Comparison of ENCODE assay signal across 7 cellular contexts in the genomic region with DNA sequence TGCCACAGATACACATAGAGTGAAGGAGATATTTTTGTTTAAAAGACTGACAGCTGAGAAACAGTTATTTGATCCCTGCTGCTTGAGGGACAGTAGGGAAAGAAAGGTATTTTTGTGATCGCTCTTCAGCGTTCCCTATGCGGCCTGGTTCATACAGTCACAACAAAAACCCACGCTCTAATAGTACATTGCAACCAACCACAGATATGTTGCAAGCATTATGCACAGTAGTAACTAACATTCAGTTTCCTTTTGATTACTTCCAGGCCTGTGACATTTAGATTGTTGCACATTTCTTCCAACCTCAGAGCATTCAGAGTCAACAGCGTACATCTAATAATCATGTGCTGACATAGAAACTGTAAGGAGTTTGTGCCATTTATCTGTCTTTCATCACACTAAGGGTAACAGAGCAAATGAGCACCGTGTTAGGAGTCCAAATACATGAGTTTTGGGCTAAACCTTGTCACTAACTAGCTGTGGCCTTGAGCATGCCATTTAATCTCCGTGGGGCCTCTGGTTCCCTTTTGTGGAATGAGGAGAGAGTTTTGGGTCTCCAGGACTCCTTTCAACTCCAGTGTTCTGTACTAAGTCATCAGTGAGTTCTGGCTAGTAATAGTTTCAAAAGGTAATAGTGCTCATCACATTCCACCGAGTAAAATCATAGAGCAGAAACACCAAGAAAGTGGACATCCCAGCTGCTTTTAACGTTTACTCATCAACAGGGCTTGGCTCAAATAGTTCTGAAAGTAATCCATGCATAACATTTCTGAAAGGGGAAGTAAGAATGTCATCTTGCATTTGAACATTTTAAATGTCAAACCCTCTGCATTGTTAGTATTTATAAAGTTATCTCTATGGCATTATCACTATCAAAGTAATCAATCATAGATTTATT.
A peak's percentile ranks its signal among the peaks of the same experiment; 100 is the strongest.
DNase-seq lines count a peak whose midpoint lies in the region; ATAC-seq and TF ChIP-seq lines count a peak whose summit lies in the region.

No MANE protein-coding gene starts in this region.

- H3K27me3 ChIP-seq in SK-N-SH (ENCODE audit: insufficient read depth), result no peaks in the 10 kb centered on the region
- no peaks in the 10 kb centered on the region for H3K27me3 ChIP-seq in neutrophil

- H3F3A ChIP-seq in SK-N-SH (replicated peaks; ENCODE audit: insufficient read depth), result peaks cover 25% of the 10 kb centered on the region

- DNase-seq in SK-N-SH, result no peak
- no peak for DNase-seq in DMS 273 (lab: John Stamatoyannopoulos, UW; ENCODE audit: unreplicated experiment)
- DNase-seq in T-helper 17 cell, result no peak
- no peak for DNase-seq in DMS114 treated with DMSO at 0.1 percent for 48 hours (lab: John Stamatoyannopoulos, UW; ENCODE audit: unreplicated experiment)

- H3K9ac ChIP-seq in SK-N-SH, result no peak overlapping the region

- H3K27ac Mint-ChIP-seq in T-helper 17 cell, result no peak overlapping the region

- H3K4me3 Mint-ChIP-seq in T-helper 17 cell, result no peak overlapping the region

- H3K4me3 ChIP-seq in SK-N-SH (ENCODE audit: low read depth in 2 of 2, low read length in 1 of 2) (no peak overlapping the region), neutrophil (ENCODE audit: low read depth in 1 of 2, low read length in 1 of 2) (no peak overlapping the region)

- no peaks in the 10 kb centered on the region for H3K27me3 Mint-ChIP-seq in T-helper 17 cell

- no peak for TF ChIP-seq RAD21 in SK-N-SH (IDR thresholded peaks at IDR 0.05; ENCODE audit: low read length)

- H3K36me3 Mint-ChIP-seq in T-helper 17 cell (ENCODE audit: low read depth), result no peaks in the 10 kb centered on the region

- 68% methylated on average over 9 of the region's 9 CpGs for WGBS in SK-N-SH (ENCODE audit: low lambda C conversion rate)

- H3K9me2 ChIP-seq in SK-N-SH, result no peaks in the 10 kb centered on the region

- H3K4me1 Mint-ChIP-seq in T-helper 17 cell, result no peaks in the 10 kb centered on the region

- CTCF ChIA-PET in SK-N-SH (lab: Yijun Ruan, JAX), result interaction anchor here (0.8 kb wide), 1 partner anchor 9 kb away, joined by 3 read pairs; no protein-coding TSS in a partner anchor

- ATAC-seq in GM19035 (IDR thresholded peaks at IDR 0.05; ENCODE audit: unreplicated experiment) (peak; percentile 76), HG03025 (IDR thresholded peaks at IDR 0.05; ENCODE audit: low FRiP score, unreplicated experiment) (peak; percentile 90), T-helper 17 cell (no peak)

- no peak for TF ChIP-seq CTCF in SK-N-SH (IDR thresholded peaks at IDR 0.05)
- TF ChIP-seq CTCF in neutrophil (IDR thresholded peaks at IDR 0.05), result no peak

- H3K9me3 ChIP-seq in SK-N-SH, result no peaks in the 10 kb centered on the region
- H3K9me3 ChIP-seq in neutrophil, result no peaks in the 10 kb centered on the region
- no peaks in the 10 kb centered on the region for H3K9me3 ChIP-seq in T-helper 17 cell (ENCODE audit: control insufficient read depth, low read length, poor library complexity, severe bottlenecking)

- H3K36me3 ChIP-seq in SK-N-SH (replicated peaks in 1 of 2; ENCODE audit: control insufficient read depth in 1 of 2, insufficient read depth in 2 of 2, low read length in 1 of 2), result no peaks in the 10 kb centered on the region
- H3K36me3 ChIP-seq in neutrophil, result no peaks in the 10 kb centered on the region

- POLR2A ChIA-PET in SK-N-SH (lab: Yijun Ruan, JAX), result no interaction called here

- H3K4me1 ChIP-seq in SK-N-SH (ENCODE audit: control insufficient read depth in 1 of 2, insufficient read depth in 2 of 2, low read depth in 1 of 2, low read length in 1 of 2) (peaks cover 18 to 27% of the 10 kb centered on the region in 2 experiments), neutrophil (ENCODE audit: control insufficient read depth in 1 of 2, insufficient read depth in 1 of 2, low read depth in 1 of 2, low read length in 1 of 2) (peaks cover 8 to 19% of the 10 kb centered on the region in 2 experiments)

- peak; percentile 14 to 80; a peak in 1 of 4 replicates for TF ChIP-seq EP300 in SK-N-SH (IDR thresholded peaks at IDR 0.05; ENCODE audit: borderline replicate concordance in 1 of 2, low read depth in 1 of 2, low read length in 1 of 2)

- H2AFZ ChIP-seq in SK-N-SH (ENCODE audit: low read depth), result no peak overlapping the region

- no peaks in the 10 kb centered on the region for H3K79me2 ChIP-seq in SK-N-SH (ENCODE audit: insufficient read depth)

- peak overlapping the region; percentile 45 for H3K4me2 ChIP-seq in SK-N-SH

- peak overlapping the region; percentile 34 to 61 for H3K27ac ChIP-seq in SK-N-SH (ENCODE audit: low read depth in 2 of 2, low read length in 1 of 2)
- peak overlapping the region; percentile 48 for H3K27ac ChIP-seq in neutrophil

- no peaks in the 10 kb centered on the region for H4K20me1 ChIP-seq in SK-N-SH (ENCODE audit: insufficient read depth)

TF ChIP-seq in SK-N-SH, 30 proteins besides CTCF, POLR2A, EP300 and RAD21 (continues in another document):
- TF ChIP-seq TEAD4 (IDR thresholded peaks at IDR 0.05; ENCODE audit: borderline replicate concordance, insufficient read depth), result peak; percentile 80; the same call in 1 of the 2 replicates
- TF ChIP-seq NRF1 (IDR thresholded peaks at IDR 0.05; ENCODE audit: low read depth, low read length), result no peak
- TF ChIP-seq FOXM1 (IDR thresholded peaks at IDR 0.05; ENCODE audit: low read depth), result no peak
- TF ChIP-seq RXRA (IDR thresholded peaks at IDR 0.05; ENCODE audit: borderline replicate concordance, low read depth), result peak; percentile 50; the same call in 1 of the 2 replicates
- TF ChIP-seq MXI1 (IDR thresholded peaks at IDR 0.05; ENCODE audit: low read depth, low read length), result no peak
- TF ChIP-seq, protein P1, sequence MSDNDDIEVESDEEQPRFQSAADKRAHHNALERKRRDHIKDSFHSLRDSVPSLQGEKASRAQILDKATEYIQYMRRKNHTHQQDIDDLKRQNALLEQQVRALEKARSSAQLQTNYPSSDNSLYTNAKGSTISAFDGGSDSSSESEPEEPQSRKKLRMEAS (IDR thresholded peaks at IDR 0.05; ENCODE audit: low read depth), result 0 out of 2 replicates have a peak, but pooled peaks have one; percentile 22
- peak; percentile 87 for TF ChIP-seq JUND (IDR thresholded peaks at IDR 0.05)
- TF ChIP-seq CHD2 (IDR thresholded peaks at IDR 0.05; ENCODE audit: low read length, partially characterized antibody), result no peak
- peak; percentile 64; the same call in 1 of the 2 replicates for TF ChIP-seq NFIC (IDR thresholded peaks at IDR 0.05; ENCODE audit: borderline replicate concordance)
- TF ChIP-seq RFX5 (IDR thresholded peaks at IDR 0.05; ENCODE audit: low read length), result no peak
- TF ChIP-seq TCF12 (IDR thresholded peaks at IDR 0.05), result peak; percentile 81
- TF ChIP-seq, protein P2, sequence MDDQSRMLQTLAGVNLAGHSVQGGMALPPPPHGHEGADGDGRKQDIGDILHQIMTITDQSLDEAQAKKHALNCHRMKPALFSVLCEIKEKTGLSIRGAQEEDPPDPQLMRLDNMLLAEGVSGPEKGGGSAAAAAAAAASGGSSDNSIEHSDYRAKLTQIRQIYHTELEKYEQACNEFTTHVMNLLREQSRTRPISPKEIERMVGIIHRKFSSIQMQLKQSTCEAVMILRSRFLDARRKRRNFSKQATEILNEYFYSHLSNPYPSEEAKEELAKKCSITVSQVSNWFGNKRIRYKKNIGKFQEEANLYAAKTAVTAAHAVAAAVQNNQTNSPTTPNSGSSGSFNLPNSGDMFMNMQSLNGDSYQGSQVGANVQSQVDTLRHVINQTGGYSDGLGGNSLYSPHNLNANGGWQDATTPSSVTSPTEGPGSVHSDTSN (IDR thresholded peaks at IDR 0.05), result peak; percentile 68
- TF ChIP-seq, protein P3, sequence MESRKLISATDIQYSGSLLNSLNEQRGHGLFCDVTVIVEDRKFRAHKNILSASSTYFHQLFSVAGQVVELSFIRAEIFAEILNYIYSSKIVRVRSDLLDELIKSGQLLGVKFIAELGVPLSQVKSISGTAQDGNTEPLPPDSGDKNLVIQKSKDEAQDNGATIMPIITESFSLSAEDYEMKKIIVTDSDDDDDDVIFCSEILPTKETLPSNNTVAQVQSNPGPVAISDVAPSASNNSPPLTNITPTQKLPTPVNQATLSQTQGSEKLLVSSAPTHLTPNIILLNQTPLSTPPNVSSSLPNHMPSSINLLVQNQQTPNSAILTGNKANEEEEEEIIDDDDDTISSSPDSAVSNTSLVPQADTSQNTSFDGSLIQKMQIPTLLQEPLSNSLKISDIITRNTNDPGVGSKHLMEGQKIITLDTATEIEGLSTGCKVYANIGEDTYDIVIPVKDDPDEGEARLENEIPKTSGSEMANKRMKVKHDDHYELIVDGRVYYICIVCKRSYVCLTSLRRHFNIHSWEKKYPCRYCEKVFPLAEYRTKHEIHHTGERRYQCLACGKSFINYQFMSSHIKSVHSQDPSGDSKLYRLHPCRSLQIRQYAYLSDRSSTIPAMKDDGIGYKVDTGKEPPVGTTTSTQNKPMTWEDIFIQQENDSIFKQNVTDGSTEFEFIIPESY (IDR thresholded peaks at IDR 0.05; ENCODE audit: borderline replicate concordance, low read depth), result no peak
- TF ChIP-seq, protein P4, sequence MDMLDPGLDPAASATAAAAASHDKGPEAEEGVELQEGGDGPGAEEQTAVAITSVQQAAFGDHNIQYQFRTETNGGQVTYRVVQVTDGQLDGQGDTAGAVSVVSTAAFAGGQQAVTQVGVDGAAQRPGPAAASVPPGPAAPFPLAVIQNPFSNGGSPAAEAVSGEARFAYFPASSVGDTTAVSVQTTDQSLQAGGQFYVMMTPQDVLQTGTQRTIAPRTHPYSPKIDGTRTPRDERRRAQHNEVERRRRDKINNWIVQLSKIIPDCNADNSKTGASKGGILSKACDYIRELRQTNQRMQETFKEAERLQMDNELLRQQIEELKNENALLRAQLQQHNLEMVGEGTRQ (IDR thresholded peaks at IDR 0.05; ENCODE audit: borderline replicate concordance, low read depth, low read length), result no peak
- peak; percentile 56; the same call in 1 of the 2 replicates for TF ChIP-seq POLR2AphosphoS5 (IDR thresholded peaks at IDR 0.05; ENCODE audit: low read depth, low read length)
- TF ChIP-seq, protein P5, sequence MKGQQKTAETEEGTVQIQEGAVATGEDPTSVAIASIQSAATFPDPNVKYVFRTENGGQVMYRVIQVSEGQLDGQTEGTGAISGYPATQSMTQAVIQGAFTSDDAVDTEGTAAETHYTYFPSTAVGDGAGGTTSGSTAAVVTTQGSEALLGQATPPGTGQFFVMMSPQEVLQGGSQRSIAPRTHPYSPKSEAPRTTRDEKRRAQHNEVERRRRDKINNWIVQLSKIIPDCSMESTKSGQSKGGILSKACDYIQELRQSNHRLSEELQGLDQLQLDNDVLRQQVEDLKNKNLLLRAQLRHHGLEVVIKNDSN (IDR thresholded peaks at IDR 0.05; ENCODE audit: borderline replicate concordance, low read depth), result no peak
